ENCODE assay signal across 13 cellular contexts in the genomic region with DNA sequence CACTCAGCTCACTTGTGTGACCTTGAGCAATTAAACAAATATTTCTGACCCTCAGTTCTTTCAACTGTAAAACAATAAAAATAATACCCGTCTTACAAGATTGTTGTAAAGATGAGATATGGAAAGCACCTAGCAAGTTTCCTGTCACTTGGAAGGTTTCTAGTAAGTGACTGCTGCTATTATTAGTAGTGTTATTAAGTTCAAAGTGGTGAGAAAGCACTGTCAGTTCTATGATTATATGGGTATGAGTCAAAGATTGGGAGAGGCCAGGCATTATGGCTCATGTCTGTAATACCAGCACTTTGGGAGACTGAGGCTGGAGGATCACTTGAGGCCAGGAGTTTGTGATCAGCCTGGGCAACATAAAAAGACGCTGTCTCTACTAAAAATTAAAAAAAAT.
"Had no signal": no experiment of that assay in that cellular context is flagged by ENCODE, and none has a peak within 500 bp of the region (broad histone marks: within the 10 kb centered on the region; RNA-seq: fewer than 3 reads in every experiment).

No MANE protein-coding gene starts in this region.

- H3K36me3 ChIP-seq: stomach had no signal

- H3K9me3 Mint-ChIP-seq: activated naive CD4-positive, alpha-beta T cell treated with anti-CD3 and anti-CD28 coated beads, Interleukin-2, amount 50 U/mL, for 24 hours; activated T-helper 2 cell treated with anti-CD3 and anti-CD28 coated beads, Interferon-gamma antibody, Interleukin-2, Interleukin-4, amounts not matched to agents 10 μg/mL and 5 μg/mL and 100 μg/mL, durations not matched to agents 14 hours and 24 hours and 36 hours; effector memory CD8-positive, alpha-beta T cell had no signal

- H3K9me3 ChIP-seq: body of pancreas had no signal

- H3K27me3 Mint-ChIP-seq: effector memory CD8-positive, alpha-beta T cell had no signal

- DNase-seq: activated CD4-positive, alpha-beta T cell treated with anti-CD3 and anti-CD28 coated beads, Interleukin-2, amount 50 U/mL, for 1 hour; amniotic stem cell; body of pancreas; effector memory CD8-positive, alpha-beta T cell; glutamatergic neuron; left colon; nephron progenitor cell; stimulated activated CD4-positive, alpha-beta T cell treated with anti-CD3 and anti-CD28 coated beads, Interleukin-15, amount 100 ng/mL, for 24 hours; stimulated activated CD4-positive, alpha-beta T cell treated with anti-CD3 and anti-CD28 coated beads, Interleukin-4, amount 100 ng/mL, for 24 hours; stomach had no signal

- H3K27ac Mint-ChIP-seq: activated naive CD4-positive, alpha-beta T cell treated with anti-CD3 and anti-CD28 coated beads, Interleukin-2, amount 50 U/mL, for 24 hours; activated T-helper 2 cell treated with anti-CD3 and anti-CD28 coated beads, Interferon-gamma antibody, Interleukin-2, Interleukin-4, amounts not matched to agents 10 μg/mL and 5 μg/mL and 100 μg/mL, durations not matched to agents 14 hours and 24 hours and 36 hours; memory B cell; nephron progenitor cell had no signal

- H3K27me3 ChIP-seq: body of pancreas, stomach had no signal

- H3K27ac ChIP-seq: body of pancreas had no signal

- ATAC-seq: body of pancreas; effector memory CD8-positive, alpha-beta T cell; left colon had no signal

- H3K4me1 Mint-ChIP-seq: activated naive CD4-positive, alpha-beta T cell treated with anti-CD3 and anti-CD28 coated beads, Interleukin-2, amount 50 U/mL, for 24 hours had no signal

- H3K36me3 Mint-ChIP-seq: activated naive CD4-positive, alpha-beta T cell treated with anti-CD3 and anti-CD28 coated beads, Interleukin-2, amount 50 U/mL, for 24 hours; memory B cell had no signal

- H3K4me3 Mint-ChIP-seq: activated naive CD4-positive, alpha-beta T cell treated with anti-CD3 and anti-CD28 coated beads, Interleukin-2, amount 50 U/mL, for 24 hours; effector memory CD8-positive, alpha-beta T cell; memory B cell; nephron progenitor cell had no signal

- H3K4me3 ChIP-seq: body of pancreas, stomach had no signal
